Comparison of ENCODE assay signal across 1 cellular context in the genomic region with DNA sequence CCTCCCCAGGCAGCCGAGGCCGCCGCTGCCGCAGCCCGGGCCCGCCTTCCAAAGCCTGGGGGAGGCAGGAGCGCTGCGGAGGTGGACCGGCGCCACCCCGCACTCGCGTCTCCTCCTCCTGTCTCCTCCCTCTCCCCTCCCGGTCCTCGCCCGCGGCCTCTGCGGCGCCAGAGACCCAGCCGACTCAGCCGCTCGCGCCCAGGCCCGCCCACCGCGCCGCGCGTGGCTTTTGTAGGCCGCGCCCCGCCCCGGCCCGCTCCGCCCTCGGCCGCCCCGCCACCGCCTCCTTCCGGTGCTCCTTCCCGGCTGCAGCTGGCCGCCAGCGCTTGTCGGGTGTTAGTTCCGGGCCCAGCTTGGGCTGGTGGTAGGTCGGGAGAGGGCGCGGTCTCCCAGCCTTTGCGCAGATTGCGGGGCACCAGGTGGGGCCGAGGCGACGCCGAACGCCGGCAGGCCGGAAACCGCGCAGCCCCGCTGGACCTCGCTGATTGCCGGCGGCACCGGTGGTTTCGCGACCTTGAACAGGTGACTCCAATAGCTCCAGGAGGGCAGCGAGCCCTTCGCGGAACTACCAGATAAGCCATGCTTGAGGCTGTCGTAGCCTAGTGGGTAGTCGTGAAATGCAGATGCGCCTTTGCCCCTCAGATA.
A peak's percentile ranks its signal among the peaks of the same experiment; 100 is the strongest.
TF ChIP-seq lines count a peak whose summit lies in the region.

TSS of gene CAPRIN2 (minus strand) at position 202 of the 645 bp plus-strand sequence. CDS start 1,431 bp downstream, outside the sequence.

TF ChIP-seq in HepG2, 621 proteins besides CTCF, POLR2A, EP300 and RAD21 (continued from another document and continues in another):
- TF ChIP-seq, protein P1, sequence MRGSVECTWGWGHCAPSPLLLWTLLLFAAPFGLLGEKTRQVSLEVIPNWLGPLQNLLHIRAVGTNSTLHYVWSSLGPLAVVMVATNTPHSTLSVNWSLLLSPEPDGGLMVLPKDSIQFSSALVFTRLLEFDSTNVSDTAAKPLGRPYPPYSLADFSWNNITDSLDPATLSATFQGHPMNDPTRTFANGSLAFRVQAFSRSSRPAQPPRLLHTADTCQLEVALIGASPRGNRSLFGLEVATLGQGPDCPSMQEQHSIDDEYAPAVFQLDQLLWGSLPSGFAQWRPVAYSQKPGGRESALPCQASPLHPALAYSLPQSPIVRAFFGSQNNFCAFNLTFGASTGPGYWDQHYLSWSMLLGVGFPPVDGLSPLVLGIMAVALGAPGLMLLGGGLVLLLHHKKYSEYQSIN (CRISPR knock-in tag; IDR thresholded peaks at IDR 0.05; ENCODE audit: borderline replicate concordance) = no peak
- TF ChIP-seq MEIS2 (CRISPR knock-in tag; IDR thresholded peaks at IDR 0.05) (peak; percentile 51; the same call in 1 of the 2 replicates), CEBPG (CRISPR knock-in tag; IDR thresholded peaks at IDR 0.05) (no peak), ZNF800 (CRISPR knock-in tag; IDR thresholded peaks at IDR 0.05) (no peak), ZFX (CRISPR knock-in tag; IDR thresholded peaks at IDR 0.05; ENCODE audit: low read depth) (peak; percentile 88), ZNF737 (CRISPR knock-in tag; IDR thresholded peaks at IDR 0.05; ENCODE audit: borderline replicate concordance) (no peak), EED (CRISPR knock-in tag; IDR thresholded peaks at IDR 0.05) (no peak; the same call in 1 of the 2 replicates), FOXP1 (IDR thresholded peaks at IDR 0.05) (no peak), FOXP1 (CRISPR knock-in tag; IDR thresholded peaks at IDR 0.05) (0 out of 2 replicates have a peak, but pooled peaks have one; percentile 19), ZNF816 (CRISPR knock-in tag; IDR thresholded peaks at IDR 0.05; ENCODE audit: borderline replicate concordance) (peak; percentile 92), ZNF253 (CRISPR knock-in tag; IDR thresholded peaks at IDR 0.05; ENCODE audit: borderline replicate concordance) (no peak), ZNF367 (CRISPR knock-in tag; IDR thresholded peaks at IDR 0.05; ENCODE audit: borderline replicate concordance) (no peak), HNRNPLL (IDR thresholded peaks at IDR 0.05; ENCODE audit: low read depth, low read length, poor library complexity, severe bottlenecking) (peak; percentile 100), POLR2AphosphoS5 (IDR thresholded peaks at IDR 0.05; ENCODE audit: low read depth, low read length) (peak; percentile 62), ZBTB40 (IDR thresholded peaks at IDR 0.05) (no peak), ZBTB40 (CRISPR knock-in tag; IDR thresholded peaks at IDR 0.05) (peak; percentile 52), HIVEP1 (CRISPR knock-in tag; IDR thresholded peaks at IDR 0.05) (peak; percentile 49; the same call in 1 of the 2 replicates), ZNF460 (CRISPR knock-in tag; IDR thresholded peaks at IDR 0.05; ENCODE audit: borderline replicate concordance) (no peak), GATAD2A (CRISPR knock-in tag; IDR thresholded peaks at IDR 0.05) (peak; percentile 70; the same call in 1 of the 2 replicates), POLR2AphosphoS2 (IDR thresholded peaks at IDR 0.05; ENCODE audit: low read depth, low read length) (no peak), RFX3 (CRISPR knock-in tag; IDR thresholded peaks at IDR 0.05) (peak; percentile 10; the same call in 1 of the 2 replicates), ZNF24 (IDR thresholded peaks at IDR 0.05) (no peak), ATRX (CRISPR knock-in tag; IDR thresholded peaks at IDR 0.05; ENCODE audit: borderline replicate concordance) (no peak), CREB1 (IDR thresholded peaks at IDR 0.05) (no peak; the same call in 1 of the 2 replicates), CREB1 (CRISPR knock-in tag; IDR thresholded peaks at IDR 0.05) (no peak), ZNF280B (CRISPR knock-in tag; IDR thresholded peaks at IDR 0.05; ENCODE audit: borderline replicate concordance) (peak; percentile 86; the same call in 1 of the 2 replicates), NFYB (CRISPR knock-in tag; IDR thresholded peaks at IDR 0.05) (0 out of 2 replicates have a peak, but pooled peaks have one; percentile 26), NKX3-1 (CRISPR knock-in tag; IDR thresholded peaks at IDR 0.05) (no peak), GABPA (IDR thresholded peaks at IDR 0.05; ENCODE audit: low read depth, low read length) (peak; percentile 78), GABPA (CRISPR knock-in tag; IDR thresholded peaks at IDR 0.05; ENCODE audit: low read depth) (peak; percentile 80), ZNF674 (CRISPR knock-in tag; IDR thresholded peaks at IDR 0.05; ENCODE audit: low read depth) (no peak), MED8 (CRISPR knock-in tag; IDR thresholded peaks at IDR 0.05; ENCODE audit: insufficient replicate concordance) (no peak), ZNF703 (CRISPR knock-in tag; IDR thresholded peaks at IDR 0.05; ENCODE audit: borderline replicate concordance) (0 out of 2 replicates have a peak, but pooled peaks have one; percentile 68), TBP (CRISPR knock-in tag; IDR thresholded peaks at IDR 0.05) (no peak), MTF2 (CRISPR knock-in tag; IDR thresholded peaks at IDR 0.05; ENCODE audit: borderline replicate concordance) (peak; percentile 71; the same call in 1 of the 2 replicates), SIX4 (CRISPR knock-in tag; IDR thresholded peaks at IDR 0.05) (no peak), ZNF235 (CRISPR knock-in tag; IDR thresholded peaks at IDR 0.05; ENCODE audit: borderline replicate concordance) (no peak)
- TF ChIP-seq, protein P2, sequence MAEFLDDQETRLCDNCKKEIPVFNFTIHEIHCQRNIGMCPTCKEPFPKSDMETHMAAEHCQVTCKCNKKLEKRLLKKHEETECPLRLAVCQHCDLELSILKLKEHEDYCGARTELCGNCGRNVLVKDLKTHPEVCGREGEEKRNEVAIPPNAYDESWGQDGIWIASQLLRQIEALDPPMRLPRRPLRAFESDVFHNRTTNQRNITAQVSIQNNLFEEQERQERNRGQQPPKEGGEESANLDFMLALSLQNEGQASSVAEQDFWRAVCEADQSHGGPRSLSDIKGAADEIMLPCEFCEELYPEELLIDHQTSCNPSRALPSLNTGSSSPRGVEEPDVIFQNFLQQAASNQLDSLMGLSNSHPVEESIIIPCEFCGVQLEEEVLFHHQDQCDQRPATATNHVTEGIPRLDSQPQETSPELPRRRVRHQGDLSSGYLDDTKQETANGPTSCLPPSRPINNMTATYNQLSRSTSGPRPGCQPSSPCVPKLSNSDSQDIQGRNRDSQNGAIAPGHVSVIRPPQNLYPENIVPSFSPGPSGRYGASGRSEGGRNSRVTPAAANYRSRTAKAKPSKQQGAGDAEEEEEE (CRISPR knock-in tag; IDR thresholded peaks at IDR 0.05; ENCODE audit: borderline replicate concordance) = peak; percentile 60; the same call in 1 of the 2 replicates
- TF ChIP-seq, protein P3, sequence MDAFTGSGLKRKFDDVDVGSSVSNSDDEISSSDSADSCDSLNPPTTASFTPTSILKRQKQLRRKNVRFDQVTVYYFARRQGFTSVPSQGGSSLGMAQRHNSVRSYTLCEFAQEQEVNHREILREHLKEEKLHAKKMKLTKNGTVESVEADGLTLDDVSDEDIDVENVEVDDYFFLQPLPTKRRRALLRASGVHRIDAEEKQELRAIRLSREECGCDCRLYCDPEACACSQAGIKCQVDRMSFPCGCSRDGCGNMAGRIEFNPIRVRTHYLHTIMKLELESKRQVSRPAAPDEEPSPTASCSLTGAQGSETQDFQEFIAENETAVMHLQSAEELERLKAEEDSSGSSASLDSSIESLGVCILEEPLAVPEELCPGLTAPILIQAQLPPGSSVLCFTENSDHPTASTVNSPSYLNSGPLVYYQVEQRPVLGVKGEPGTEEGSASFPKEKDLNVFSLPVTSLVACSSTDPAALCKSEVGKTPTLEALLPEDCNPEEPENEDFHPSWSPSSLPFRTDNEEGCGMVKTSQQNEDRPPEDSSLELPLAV (CRISPR knock-in tag; conservative IDR thresholded peaks at IDR 0.05; ENCODE audit: low read depth) = 0 out of 2 replicates have a peak, but pooled peaks have one; percentile 25
